Comparison of ENCODE assay signal across 1 cellular context in the genomic region with DNA sequence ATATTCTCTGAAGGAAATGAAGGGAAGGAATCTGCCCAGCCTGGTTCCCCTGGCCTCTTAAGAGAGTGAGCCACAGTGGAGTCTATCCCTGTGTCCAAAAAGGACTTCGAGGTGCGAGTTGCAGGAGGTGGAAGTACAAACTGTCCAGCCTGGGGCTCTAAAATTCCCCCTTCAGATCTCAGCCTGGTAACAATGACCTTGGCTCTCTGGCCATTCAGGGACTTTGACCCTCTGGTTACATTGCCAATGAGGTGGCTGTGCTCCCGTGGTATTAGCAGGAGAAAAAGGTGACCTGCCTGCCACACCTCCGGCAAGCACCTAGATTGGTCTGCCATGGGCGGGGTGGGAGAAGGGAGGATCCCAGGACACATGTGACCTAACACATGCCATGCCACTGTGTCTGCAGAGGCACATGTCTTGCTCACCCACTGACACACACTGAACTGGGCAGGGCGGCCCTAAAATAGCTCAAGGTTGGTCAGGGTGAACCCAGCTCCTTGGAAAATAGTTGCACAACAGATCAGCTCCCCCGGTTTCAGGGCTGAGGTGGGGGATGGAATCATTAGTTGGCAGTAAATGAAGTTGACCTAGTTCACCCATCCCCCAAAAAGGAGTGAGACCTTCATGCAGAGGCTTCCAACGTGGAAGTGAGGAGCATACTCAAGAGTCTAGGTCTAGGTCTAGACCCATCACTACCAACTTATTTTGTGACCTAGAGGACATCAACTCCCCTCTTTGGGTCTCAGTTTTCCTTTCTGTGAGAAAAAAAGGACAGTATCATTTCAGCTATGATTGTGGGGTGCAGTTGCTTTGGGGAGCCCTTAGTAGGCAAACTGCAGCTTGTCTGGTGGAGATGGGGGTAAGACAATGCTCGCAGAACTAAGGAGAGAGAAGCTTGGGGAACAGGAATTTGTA.
A peak's percentile ranks its signal among the peaks of the same experiment; 100 is the strongest.
TF ChIP-seq lines count a peak whose summit lies in the region.

No MANE protein-coding gene starts in this region.

TF ChIP-seq in IMR-90, 13 proteins besides CTCF, POLR2A, EP300 and RAD21:
- no peak for TF ChIP-seq RCOR1 (IDR thresholded peaks at IDR 0.05; ENCODE audit: insufficient replicate concordance, low read length)
- TF ChIP-seq BHLHE40 (IDR thresholded peaks at IDR 0.05; ENCODE audit: low read depth, low read length), result 0 out of 2 replicates have a peak, but pooled peaks have one; percentile 17
- peak; percentile 89 for TF ChIP-seq CEBPB (IDR thresholded peaks at IDR 0.05; ENCODE audit: low read depth, low read length)
- TF ChIP-seq, protein P1, sequence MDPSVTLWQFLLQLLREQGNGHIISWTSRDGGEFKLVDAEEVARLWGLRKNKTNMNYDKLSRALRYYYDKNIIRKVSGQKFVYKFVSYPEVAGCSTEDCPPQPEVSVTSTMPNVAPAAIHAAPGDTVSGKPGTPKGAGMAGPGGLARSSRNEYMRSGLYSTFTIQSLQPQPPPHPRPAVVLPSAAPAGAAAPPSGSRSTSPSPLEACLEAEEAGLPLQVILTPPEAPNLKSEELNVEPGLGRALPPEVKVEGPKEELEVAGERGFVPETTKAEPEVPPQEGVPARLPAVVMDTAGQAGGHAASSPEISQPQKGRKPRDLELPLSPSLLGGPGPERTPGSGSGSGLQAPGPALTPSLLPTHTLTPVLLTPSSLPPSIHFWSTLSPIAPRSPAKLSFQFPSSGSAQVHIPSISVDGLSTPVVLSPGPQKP (IDR thresholded peaks at IDR 0.05; ENCODE audit: borderline replicate concordance, low read depth, low read length), result no peak
- TF ChIP-seq MXI1 (IDR thresholded peaks at IDR 0.05; ENCODE audit: borderline replicate concordance, low read depth, low read length), result peak; percentile 77; the same call in 1 of the 2 replicates
- peak; percentile 68; the same call in 1 of the 2 replicates for TF ChIP-seq USF2 (IDR thresholded peaks at IDR 0.05; ENCODE audit: low read depth, low read length)
